Comparison of ENCODE assay signal across 18 cellular contexts in genomic region chr5:151001436-151001835, GRCh38. TPM values are rescaled to one million over a fixed set of nuclear protein-coding genes. Genes with fewer than 3 reads are reported as not detected.
"Had no signal": no experiment of that assay in that cellular context is flagged by ENCODE, and none has a peak within 500 bp of the region (broad histone marks: within the 10 kb centered on the region; RNA-seq: fewer than 3 reads in every experiment).

No MANE protein-coding gene starts in this region.

- ATAC-seq: HepG2 had no signal

- DNase-seq: Karpas-422; KG1; MG63; NCI-H1092; NCI-H1105 treated with DMSO at 0.1 percent for 48 hours; NCI-H1417 treated with DMSO at 0.1 percent for 48 hours; NCI-H1930; NCI-H2107; NCI-H226; NCI-H510A; NCI-H774; NK-92 treated with Interleukin-12 subunit alpha and Interleukin-12 subunit beta, amount 100 ng/mL, for 24 hours; PC-3; SHP77; SK-N-SH had no signal

- H3K27ac ChIP-seq: RWPE1 had no signal

- H3K4me2 ChIP-seq: SK-N-SH had no signal

- H3K9ac ChIP-seq: SK-N-SH had no signal

- H3K27me3 ChIP-seq: MG63 had no signal

- H3K9me3 ChIP-seq: MG63, SK-N-SH had no signal

- H3K4me3 ChIP-seq: MG63 had no signal

- H3K36me3 ChIP-seq: MG63 had no signal

RNA-seq across cellular contexts. Expression of gene GPX3, which starts 19.0 kb away (rescaled TPM):
- total RNA-seq: OCI-LY7, PC-3 had no signal
